Comparison of ENCODE assay signal across 8 cellular contexts in genomic region chr2:130181880-130182682, GRCh38. TPM values are rescaled to one million over a fixed set of nuclear protein-coding genes. Genes with fewer than 3 reads are reported as not detected.
DNase-seq lines count a peak whose midpoint lies in the region; ATAC-seq and TF ChIP-seq lines count a peak whose summit lies in the region.
"Not testable (repeated sequence)": the region's sequence is repeated elsewhere in the genome, so short reads cannot be mapped to it uniquely, and the experiment has no call there.

Gene MZT2B (plus strand): TSS chr2:130182262. CDS start chr2:130182283, 21 bp downstream.

- H3K27ac ChIP-seq in mucosa of rectum (ENCODE audit: low read depth in 2 of 2, low read length in 2 of 2) = peak within 1 kb of the TSS; percentile 83 to 94

- peaks cover 14 to 15% of the 10 kb centered on the region in 2 donors for H3K4me1 ChIP-seq in mucosa of rectum (ENCODE audit: control insufficient read depth in 2 of 2, insufficient read depth in 2 of 2, low read length in 2 of 2)

- H3K4me3 ChIP-seq in epithelial cell of proximal tubule (ENCODE audit: low read depth, low read length) (peak within 1 kb of the TSS; percentile 94), mucosa of rectum (ENCODE audit: low read length in 2 of 2) (peak within 1 kb of the TSS; percentile 96)

- H3K36me3 Mint-ChIP-seq in IgD-negative memory B cell = not testable (repeated sequence)

- not testable (repeated sequence) for H3K27me3 Mint-ChIP-seq in IgD-negative memory B cell

- H3K9ac ChIP-seq in mucosa of rectum (ENCODE audit: low read depth in 1 of 2, low read length in 2 of 2) = peak within 1 kb of the TSS; percentile 83 to 90

- H3K4me3 Mint-ChIP-seq in IgD-negative memory B cell = peak within 1 kb of the TSS; percentile 90 to 99 (median 96)

- DNase-seq in DMS53 (lab: John Stamatoyannopoulos, UW) (peak; percentile 76), OCI-M1 (lab: John Stamatoyannopoulos, UW) (peak; percentile 92), activated T-cell treated with anti-CD3 and anti-CD28 coated beads for 4 hours (peak; percentile 81)
- DNase-seq in epithelial cell of proximal tubule (ENCODE audit: low read depth) = not testable (repeated sequence)
- DNase-seq in stimulated activated CD8-positive, alpha-beta memory T cell treated with anti-CD3 and anti-CD28 coated beads, Interleukin-4, amount 100 ng/mL, for 48 hours = peak; percentile 92

- ATAC-seq in GM21576 (IDR thresholded peaks at IDR 0.05; ENCODE audit: unreplicated experiment) = peak; percentile 70

- not testable (repeated sequence) for H3K9me3 ChIP-seq in mucosa of rectum (ENCODE audit: control insufficient read depth in 2 of 2, low read length in 2 of 2)

- H3K4me1 Mint-ChIP-seq in IgD-negative memory B cell = peaks cover 7 to 16% (median 10%) of the 10 kb centered on the region in 3 donors

- not testable (repeated sequence) for H3K27me3 ChIP-seq in mucosa of rectum (ENCODE audit: control insufficient read depth in 2 of 2, insufficient read depth in 2 of 2, low read length in 2 of 2)

- not testable (repeated sequence) for H3K9me3 Mint-ChIP-seq in IgD-negative memory B cell

- peak within 1 kb of the TSS; percentile 91 to 98 (median 96) for H3K27ac Mint-ChIP-seq in IgD-negative memory B cell

- not testable (repeated sequence) for H3K36me3 ChIP-seq in mucosa of rectum (ENCODE audit: control insufficient read depth in 2 of 2, insufficient read depth in 2 of 2, low read length in 2 of 2)

- peak; percentile 58 for TF ChIP-seq CTCF in epithelial cell of proximal tubule (conservative IDR thresholded peaks at IDR 0.05; ENCODE audit: low read depth, low read length)

RNA-seq across cellular contexts. Expression of gene MZT2B, which starts in this region (rescaled TPM):
- 168 TPM for polyA plus RNA-seq in IgD-negative memory B cell
- 290 and 369 TPM in 2 replicates for total RNA-seq in epithelial cell of proximal tubule
